ENCODE assay signal across 15 cellular contexts in the genomic region with DNA sequence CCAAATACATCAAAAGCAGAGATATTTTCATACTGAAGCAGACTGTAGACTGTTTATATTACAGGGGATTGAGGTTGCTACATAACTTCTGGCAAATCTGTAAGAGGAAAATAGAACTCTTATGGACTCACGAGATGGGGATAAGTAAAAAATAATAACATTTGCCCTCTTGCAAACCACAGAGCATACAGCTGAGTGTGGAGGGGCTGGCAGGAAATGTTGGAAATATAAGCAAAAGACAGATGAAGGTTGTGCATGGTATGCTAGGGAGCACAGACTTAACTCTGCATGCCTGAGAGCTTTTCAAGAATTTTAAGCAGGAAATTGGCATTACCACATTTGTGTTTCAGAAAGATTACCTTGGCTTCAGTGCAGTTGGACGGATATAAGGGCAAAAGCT.
DNase-seq lines count a peak whose midpoint lies in the region; TF ChIP-seq lines count a peak whose summit lies in the region.
"Had no signal": no experiment of that assay in that cellular context is flagged by ENCODE, and none has a peak within 500 bp of the region (broad histone marks: within the 10 kb centered on the region; RNA-seq: fewer than 3 reads in every experiment).

No MANE protein-coding gene starts in this region.

- H3K9me3 ChIP-seq in SJCRH30 (replicated peaks) (no peaks in the 10 kb centered on the region), sigmoid colon (no peaks in the 10 kb centered on the region), colonic mucosa (no peaks in the 10 kb centered on the region)

- peak; percentile 11 for DNase-seq in H4 (ENCODE audit: low spot score)
- DNase-seq in SJCRH30: peak; percentile 33 to 52
- DNase-seq in dedifferentiated amniotic fluid mesenchymal stem cell (ENCODE audit: extremely low spot score): peak; percentile 53
- peak; percentile 99 for DNase-seq in retinal pigment epithelial cell (ENCODE audit: low read depth)
- DNase-seq in NK-92 (lab: John Stamatoyannopoulos, UW; ENCODE audit: unreplicated experiment): no peak
- no peak for DNase-seq in retina
- DNase-seq in sigmoid colon: no peak
- no peak for DNase-seq in colonic mucosa
- DNase-seq: CD8-positive, alpha-beta T cell; H7; MV-4-11; NCI-H2107; NCI-H345; NCI-H69; PC-3 had no signal

- H3K9ac ChIP-seq in colonic mucosa (ENCODE audit: low read depth in 2 of 2, low read length in 2 of 2): no peak overlapping the region

- peaks cover 22% of the 10 kb centered on the region for H3K4me1 ChIP-seq in SJCRH30
- H3K4me1 ChIP-seq in sigmoid colon: no peaks in the 10 kb centered on the region
- H3K4me1 ChIP-seq in colonic mucosa: no peaks in the 10 kb centered on the region

- H3K27me3 ChIP-seq in SJCRH30 (no peaks in the 10 kb centered on the region), sigmoid colon (no peaks in the 10 kb centered on the region), colonic mucosa (no peaks in the 10 kb centered on the region)

- H3K36me3 ChIP-seq in SJCRH30 (no peaks in the 10 kb centered on the region), sigmoid colon (no peaks in the 10 kb centered on the region), colonic mucosa (no peaks in the 10 kb centered on the region)

- H3K4me3 ChIP-seq in SJCRH30: no peak overlapping the region
- H3K4me3 ChIP-seq in retinal pigment epithelial cell (ENCODE audit: low read length): no peak overlapping the region
- no peak overlapping the region for H3K4me3 ChIP-seq in sigmoid colon
- H3K4me3 ChIP-seq in colonic mucosa: no peak overlapping the region

- 35 to 57% methylated on average over 2 of the region's 2 CpGs for WGBS in sigmoid colon, 2 donors

- TF ChIP-seq CTCF in retinal pigment epithelial cell (conservative IDR thresholded peaks at IDR 0.05; ENCODE audit: low read depth, low read length) (no peak), sigmoid colon (IDR thresholded peaks at IDR 0.05) (no peak), colonic mucosa (IDR thresholded peaks at IDR 0.05) (no peak)

- TF ChIP-seq POLR2A in sigmoid colon (IDR thresholded peaks at IDR 0.05): no peak

- no peak for TF ChIP-seq EP300 in sigmoid colon (IDR thresholded peaks at IDR 0.05)

- H3K27ac ChIP-seq in SJCRH30 (no peak overlapping the region), sigmoid colon (no peak overlapping the region), colonic mucosa (no peak overlapping the region)

- intact Hi-C loops in sigmoid colon (cut with DNase I) (no loop called here), colonic mucosa (cut with DNase I) (no loop called here)

Comparison
In these comparisons a context has a peak if more than half of its experiments do, and no peak if none do; other contexts are left out.
1. DNase-seq: peak in H4 (single experiment), SJCRH30 (2 of 2), dedifferentiated amniotic fluid mesenchymal stem cell (single experiment) and retinal pigment epithelial cell (single experiment); none in NK-92 (single experiment), retina (single experiment), sigmoid colon (single experiment) and colonic mucosa (single experiment).